ENCODE assay signal across 1 cellular context in the genomic region with DNA sequence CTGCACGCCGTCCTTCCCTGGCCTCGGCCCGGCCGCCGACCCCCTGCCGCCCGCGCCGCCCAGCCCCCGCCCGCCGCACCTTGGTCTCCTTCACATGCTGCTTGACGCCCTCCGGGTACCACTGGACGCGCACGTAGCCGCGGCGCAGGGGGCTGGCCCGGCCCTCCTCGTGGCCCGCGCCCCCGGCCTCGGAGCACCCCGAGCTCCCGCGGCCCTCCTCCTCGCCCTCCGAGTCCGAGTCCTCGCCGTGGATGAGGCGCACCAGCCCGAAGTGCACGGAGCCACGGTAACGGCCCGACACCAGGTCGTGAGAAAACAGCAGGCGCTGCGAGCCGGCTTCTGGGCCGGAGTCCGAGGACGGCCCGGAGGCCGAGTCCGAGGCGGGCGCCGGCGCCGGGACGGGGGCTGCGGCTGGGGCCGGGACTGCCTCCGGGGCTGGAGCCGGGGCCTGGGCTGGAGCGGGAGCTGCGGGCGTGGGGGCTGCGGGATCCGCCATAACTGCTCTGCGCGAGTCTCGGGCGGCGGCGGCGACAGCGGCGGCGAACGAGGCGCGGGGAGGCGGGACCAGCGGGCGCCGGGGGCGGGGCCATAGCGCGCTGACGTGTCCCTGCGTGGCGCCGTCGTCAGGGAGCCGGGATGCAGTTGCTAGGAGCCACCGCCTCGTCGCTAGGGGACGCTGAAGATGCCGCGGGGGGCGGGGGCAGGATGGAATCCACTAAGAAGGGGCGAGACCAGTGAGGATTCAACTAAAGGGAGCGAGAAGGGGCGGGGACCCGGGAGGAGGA.
A peak's percentile ranks its signal among the peaks of the same experiment; 100 is the strongest.
TF ChIP-seq lines count a peak whose summit lies in the region.

A gene (minus strand): TSS at position 507 of the 785 bp plus-strand sequence. CDS start 11 bp downstream, at position 496.

TF ChIP-seq in K562, 482 proteins besides CTCF, POLR2A, EP300 and RAD21 (continued from another document and continues in another):
- TF ChIP-seq TAF9B (IDR thresholded peaks at IDR 0.05; ENCODE audit: partially characterized antibody) (no peak), ELF4 (CRISPR knock-in tag; IDR thresholded peaks at IDR 0.05) (no peak), PRPF4 (IDR thresholded peaks at IDR 0.05; ENCODE audit: insufficient read depth, low read depth, low read length, poor library complexity, severe bottlenecking) (no peak), ZFP36 (IDR thresholded peaks at IDR 0.05; ENCODE audit: low read depth, low read length, partially characterized antibody) (no peak), CBFA2T2 (conservative IDR thresholded peaks at IDR 0.05) (no peak), ZKSCAN8 (CRISPR knock-in tag; IDR thresholded peaks at IDR 0.05) (no peak), ZKSCAN3 (CRISPR knock-in tag; IDR thresholded peaks at IDR 0.05) (no peak), ZNF253 (CRISPR knock-in tag; conservative IDR thresholded peaks at IDR 0.05) (no peak), RB1 (IDR thresholded peaks at IDR 0.05; ENCODE audit: low read depth) (peak; percentile 74), E2F3 (CRISPR knock-in tag; IDR thresholded peaks at IDR 0.05) (0 out of 2 replicates have a peak, but pooled peaks have one; percentile 22), NFYB (IDR thresholded peaks at IDR 0.05; ENCODE audit: extremely low read depth, insufficient read length) (no peak), PHB (CRISPR knock-in tag; IDR thresholded peaks at IDR 0.05) (no peak), ZNF586 (CRISPR knock-in tag; conservative IDR thresholded peaks at IDR 0.05) (no peak), ARID1B (IDR thresholded peaks at IDR 0.05) (no peak), SMARCA4 (IDR thresholded peaks at IDR 0.05) (no peak), ZNF174 (CRISPR knock-in tag; IDR thresholded peaks at IDR 0.05) (no peak), POLR2G (IDR thresholded peaks at IDR 0.05; ENCODE audit: low read depth, low read length) (peak; percentile 93), ZNF764 (CRISPR knock-in tag; IDR thresholded peaks at IDR 0.05; ENCODE audit: low read depth) (no peak), RFX7 (CRISPR knock-in tag; IDR thresholded peaks at IDR 0.05) (no peak), ZNF23 (CRISPR knock-in tag; IDR thresholded peaks at IDR 0.05) (no peak), ZNF165 (CRISPR knock-in tag; IDR thresholded peaks at IDR 0.05; ENCODE audit: borderline replicate concordance) (no peak), JUN (IDR thresholded peaks at IDR 0.05; ENCODE audit: borderline replicate concordance, low read depth, low read length) (peak; percentile 41; the same call in 1 of the 2 replicates), JUN (CRISPR knock-in tag; IDR thresholded peaks at IDR 0.05; ENCODE audit: borderline replicate concordance) (no peak), ZBTB17 (CRISPR knock-in tag; IDR thresholded peaks at IDR 0.05) (no peak), ESRRA (IDR thresholded peaks at IDR 0.05; ENCODE audit: borderline replicate concordance, low read depth) (peak; percentile 10; the same call in 1 of the 2 replicates), ZNF232 (CRISPR knock-in tag; IDR thresholded peaks at IDR 0.05) (no peak), TSC22D4 (tag; IDR thresholded peaks at IDR 0.05) (no peak), PHB2 (IDR thresholded peaks at IDR 0.05; ENCODE audit: low read depth) (no peak), SOX6 (IDR thresholded peaks at IDR 0.05) (no peak), ZZZ3 (IDR thresholded peaks at IDR 0.05) (no peak)
- TF ChIP-seq, protein P1, sequence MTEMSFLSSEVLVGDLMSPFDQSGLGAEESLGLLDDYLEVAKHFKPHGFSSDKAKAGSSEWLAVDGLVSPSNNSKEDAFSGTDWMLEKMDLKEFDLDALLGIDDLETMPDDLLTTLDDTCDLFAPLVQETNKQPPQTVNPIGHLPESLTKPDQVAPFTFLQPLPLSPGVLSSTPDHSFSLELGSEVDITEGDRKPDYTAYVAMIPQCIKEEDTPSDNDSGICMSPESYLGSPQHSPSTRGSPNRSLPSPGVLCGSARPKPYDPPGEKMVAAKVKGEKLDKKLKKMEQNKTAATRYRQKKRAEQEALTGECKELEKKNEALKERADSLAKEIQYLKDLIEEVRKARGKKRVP (CRISPR knock-in tag; IDR thresholded peaks at IDR 0.05), result no peak
- TF ChIP-seq, protein P2, sequence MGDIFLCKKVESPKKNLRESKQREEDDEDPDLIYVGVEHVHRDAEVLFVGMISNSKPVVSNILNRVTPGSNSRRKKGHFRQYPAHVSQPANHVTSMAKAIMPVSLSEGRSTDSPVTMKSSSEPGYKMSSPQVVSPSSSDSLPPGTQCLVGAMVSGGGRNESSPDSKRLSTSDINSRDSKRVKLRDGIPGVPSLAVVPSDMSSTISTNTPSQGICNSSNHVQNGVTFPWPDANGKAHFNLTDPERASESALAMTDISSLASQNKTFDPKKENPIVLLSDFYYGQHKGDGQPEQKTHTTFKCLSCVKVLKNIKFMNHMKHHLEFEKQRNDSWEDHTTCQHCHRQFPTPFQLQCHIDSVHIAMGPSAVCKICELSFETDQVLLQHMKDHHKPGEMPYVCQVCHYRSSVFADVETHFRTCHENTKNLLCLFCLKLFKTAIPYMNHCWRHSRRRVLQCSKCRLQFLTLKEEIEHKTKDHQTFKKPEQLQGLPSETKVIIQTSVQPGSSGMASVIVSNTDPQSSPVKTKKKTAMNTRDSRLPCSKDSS (IDR thresholded peaks at IDR 0.05; ENCODE audit: low read depth, partially characterized antibody), result no peak
- TF ChIP-seq, protein P3, sequence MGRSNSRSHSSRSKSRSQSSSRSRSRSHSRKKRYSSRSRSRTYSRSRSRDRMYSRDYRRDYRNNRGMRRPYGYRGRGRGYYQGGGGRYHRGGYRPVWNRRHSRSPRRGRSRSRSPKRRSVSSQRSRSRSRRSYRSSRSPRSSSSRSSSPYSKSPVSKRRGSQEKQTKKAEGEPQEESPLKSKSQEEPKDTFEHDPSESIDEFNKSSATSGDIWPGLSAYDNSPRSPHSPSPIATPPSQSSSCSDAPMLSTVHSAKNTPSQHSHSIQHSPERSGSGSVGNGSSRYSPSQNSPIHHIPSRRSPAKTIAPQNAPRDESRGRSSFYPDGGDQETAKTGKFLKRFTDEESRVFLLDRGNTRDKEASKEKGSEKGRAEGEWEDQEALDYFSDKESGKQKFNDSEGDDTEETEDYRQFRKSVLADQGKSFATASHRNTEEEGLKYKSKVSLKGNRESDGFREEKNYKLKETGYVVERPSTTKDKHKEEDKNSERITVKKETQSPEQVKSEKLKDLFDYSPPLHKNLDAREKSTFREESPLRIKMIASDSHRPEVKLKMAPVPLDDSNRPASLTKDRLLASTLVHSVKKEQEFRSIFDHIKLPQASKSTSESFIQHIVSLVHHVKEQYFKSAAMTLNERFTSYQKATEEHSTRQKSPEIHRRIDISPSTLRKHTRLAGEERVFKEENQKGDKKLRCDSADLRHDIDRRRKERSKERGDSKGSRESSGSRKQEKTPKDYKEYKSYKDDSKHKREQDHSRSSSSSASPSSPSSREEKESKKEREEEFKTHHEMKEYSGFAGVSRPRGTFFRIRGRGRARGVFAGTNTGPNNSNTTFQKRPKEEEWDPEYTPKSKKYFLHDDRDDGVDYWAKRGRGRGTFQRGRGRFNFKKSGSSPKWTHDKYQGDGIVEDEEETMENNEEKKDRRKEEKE (IDR thresholded peaks at IDR 0.05; ENCODE audit: borderline replicate concordance in 1 of 2, control insufficient read depth in 1 of 2, low read depth in 2 of 2, low read length in 1 of 2), result no peak
- TF ChIP-seq, protein P4, sequence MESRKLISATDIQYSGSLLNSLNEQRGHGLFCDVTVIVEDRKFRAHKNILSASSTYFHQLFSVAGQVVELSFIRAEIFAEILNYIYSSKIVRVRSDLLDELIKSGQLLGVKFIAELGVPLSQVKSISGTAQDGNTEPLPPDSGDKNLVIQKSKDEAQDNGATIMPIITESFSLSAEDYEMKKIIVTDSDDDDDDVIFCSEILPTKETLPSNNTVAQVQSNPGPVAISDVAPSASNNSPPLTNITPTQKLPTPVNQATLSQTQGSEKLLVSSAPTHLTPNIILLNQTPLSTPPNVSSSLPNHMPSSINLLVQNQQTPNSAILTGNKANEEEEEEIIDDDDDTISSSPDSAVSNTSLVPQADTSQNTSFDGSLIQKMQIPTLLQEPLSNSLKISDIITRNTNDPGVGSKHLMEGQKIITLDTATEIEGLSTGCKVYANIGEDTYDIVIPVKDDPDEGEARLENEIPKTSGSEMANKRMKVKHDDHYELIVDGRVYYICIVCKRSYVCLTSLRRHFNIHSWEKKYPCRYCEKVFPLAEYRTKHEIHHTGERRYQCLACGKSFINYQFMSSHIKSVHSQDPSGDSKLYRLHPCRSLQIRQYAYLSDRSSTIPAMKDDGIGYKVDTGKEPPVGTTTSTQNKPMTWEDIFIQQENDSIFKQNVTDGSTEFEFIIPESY (CRISPR knock-in tag; IDR thresholded peaks at IDR 0.05), result no peak
- TF ChIP-seq, protein P5, sequence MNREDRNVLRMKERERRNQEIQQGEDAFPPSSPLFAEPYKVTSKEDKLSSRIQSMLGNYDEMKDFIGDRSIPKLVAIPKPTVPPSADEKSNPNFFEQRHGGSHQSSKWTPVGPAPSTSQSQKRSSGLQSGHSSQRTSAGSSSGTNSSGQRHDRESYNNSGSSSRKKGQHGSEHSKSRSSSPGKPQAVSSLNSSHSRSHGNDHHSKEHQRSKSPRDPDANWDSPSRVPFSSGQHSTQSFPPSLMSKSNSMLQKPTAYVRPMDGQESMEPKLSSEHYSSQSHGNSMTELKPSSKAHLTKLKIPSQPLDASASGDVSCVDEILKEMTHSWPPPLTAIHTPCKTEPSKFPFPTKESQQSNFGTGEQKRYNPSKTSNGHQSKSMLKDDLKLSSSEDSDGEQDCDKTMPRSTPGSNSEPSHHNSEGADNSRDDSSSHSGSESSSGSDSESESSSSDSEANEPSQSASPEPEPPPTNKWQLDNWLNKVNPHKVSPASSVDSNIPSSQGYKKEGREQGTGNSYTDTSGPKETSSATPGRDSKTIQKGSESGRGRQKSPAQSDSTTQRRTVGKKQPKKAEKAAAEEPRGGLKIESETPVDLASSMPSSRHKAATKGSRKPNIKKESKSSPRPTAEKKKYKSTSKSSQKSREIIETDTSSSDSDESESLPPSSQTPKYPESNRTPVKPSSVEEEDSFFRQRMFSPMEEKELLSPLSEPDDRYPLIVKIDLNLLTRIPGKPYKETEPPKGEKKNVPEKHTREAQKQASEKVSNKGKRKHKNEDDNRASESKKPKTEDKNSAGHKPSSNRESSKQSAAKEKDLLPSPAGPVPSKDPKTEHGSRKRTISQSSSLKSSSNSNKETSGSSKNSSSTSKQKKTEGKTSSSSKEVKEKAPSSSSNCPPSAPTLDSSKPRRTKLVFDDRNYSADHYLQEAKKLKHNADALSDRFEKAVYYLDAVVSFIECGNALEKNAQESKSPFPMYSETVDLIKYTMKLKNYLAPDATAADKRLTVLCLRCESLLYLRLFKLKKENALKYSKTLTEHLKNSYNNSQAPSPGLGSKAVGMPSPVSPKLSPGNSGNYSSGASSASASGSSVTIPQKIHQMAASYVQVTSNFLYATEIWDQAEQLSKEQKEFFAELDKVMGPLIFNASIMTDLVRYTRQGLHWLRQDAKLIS (CRISPR knock-in tag; IDR thresholded peaks at IDR 0.05), result no peak
- TF ChIP-seq, protein P6, sequence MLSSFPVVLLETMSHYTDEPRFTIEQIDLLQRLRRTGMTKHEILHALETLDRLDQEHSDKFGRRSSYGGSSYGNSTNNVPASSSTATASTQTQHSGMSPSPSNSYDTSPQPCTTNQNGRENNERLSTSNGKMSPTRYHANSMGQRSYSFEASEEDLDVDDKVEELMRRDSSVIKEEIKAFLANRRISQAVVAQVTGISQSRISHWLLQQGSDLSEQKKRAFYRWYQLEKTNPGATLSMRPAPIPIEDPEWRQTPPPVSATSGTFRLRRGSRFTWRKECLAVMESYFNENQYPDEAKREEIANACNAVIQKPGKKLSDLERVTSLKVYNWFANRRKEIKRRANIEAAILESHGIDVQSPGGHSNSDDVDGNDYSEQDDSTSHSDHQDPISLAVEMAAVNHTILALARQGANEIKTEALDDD (IDR thresholded peaks at IDR 0.05), result no peak
- TF ChIP-seq, protein P7, sequence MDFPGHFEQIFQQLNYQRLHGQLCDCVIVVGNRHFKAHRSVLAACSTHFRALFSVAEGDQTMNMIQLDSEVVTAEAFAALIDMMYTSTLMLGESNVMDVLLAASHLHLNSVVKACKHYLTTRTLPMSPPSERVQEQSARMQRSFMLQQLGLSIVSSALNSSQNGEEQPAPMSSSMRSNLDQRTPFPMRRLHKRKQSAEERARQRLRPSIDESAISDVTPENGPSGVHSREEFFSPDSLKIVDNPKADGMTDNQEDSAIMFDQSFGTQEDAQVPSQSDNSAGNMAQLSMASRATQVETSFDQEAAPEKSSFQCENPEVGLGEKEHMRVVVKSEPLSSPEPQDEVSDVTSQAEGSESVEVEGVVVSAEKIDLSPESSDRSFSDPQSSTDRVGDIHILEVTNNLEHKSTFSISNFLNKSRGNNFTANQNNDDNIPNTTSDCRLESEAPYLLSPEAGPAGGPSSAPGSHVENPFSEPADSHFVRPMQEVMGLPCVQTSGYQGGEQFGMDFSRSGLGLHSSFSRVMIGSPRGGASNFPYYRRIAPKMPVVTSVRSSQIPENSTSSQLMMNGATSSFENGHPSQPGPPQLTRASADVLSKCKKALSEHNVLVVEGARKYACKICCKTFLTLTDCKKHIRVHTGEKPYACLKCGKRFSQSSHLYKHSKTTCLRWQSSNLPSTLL (IDR thresholded peaks at IDR 0.05), result no peak
- TF ChIP-seq, protein P8, sequence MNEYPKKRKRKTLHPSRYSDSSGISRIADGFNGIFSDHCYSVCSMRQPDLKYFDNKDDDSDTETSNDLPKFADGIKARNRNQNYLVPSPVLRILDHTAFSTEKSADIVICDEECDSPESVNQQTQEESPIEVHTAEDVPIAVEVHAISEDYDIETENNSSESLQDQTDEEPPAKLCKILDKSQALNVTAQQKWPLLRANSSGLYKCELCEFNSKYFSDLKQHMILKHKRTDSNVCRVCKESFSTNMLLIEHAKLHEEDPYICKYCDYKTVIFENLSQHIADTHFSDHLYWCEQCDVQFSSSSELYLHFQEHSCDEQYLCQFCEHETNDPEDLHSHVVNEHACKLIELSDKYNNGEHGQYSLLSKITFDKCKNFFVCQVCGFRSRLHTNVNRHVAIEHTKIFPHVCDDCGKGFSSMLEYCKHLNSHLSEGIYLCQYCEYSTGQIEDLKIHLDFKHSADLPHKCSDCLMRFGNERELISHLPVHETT (CRISPR knock-in tag; conservative IDR thresholded peaks at IDR 0.05 in 1 of 2, IDR thresholded peaks at IDR 0.05 in 1 of 2), result no peak
- TF ChIP-seq, protein P9, sequence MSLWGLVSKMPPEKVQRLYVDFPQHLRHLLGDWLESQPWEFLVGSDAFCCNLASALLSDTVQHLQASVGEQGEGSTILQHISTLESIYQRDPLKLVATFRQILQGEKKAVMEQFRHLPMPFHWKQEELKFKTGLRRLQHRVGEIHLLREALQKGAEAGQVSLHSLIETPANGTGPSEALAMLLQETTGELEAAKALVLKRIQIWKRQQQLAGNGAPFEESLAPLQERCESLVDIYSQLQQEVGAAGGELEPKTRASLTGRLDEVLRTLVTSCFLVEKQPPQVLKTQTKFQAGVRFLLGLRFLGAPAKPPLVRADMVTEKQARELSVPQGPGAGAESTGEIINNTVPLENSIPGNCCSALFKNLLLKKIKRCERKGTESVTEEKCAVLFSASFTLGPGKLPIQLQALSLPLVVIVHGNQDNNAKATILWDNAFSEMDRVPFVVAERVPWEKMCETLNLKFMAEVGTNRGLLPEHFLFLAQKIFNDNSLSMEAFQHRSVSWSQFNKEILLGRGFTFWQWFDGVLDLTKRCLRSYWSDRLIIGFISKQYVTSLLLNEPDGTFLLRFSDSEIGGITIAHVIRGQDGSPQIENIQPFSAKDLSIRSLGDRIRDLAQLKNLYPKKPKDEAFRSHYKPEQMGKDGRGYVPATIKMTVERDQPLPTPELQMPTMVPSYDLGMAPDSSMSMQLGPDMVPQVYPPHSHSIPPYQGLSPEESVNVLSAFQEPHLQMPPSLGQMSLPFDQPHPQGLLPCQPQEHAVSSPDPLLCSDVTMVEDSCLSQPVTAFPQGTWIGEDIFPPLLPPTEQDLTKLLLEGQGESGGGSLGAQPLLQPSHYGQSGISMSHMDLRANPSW (CRISPR knock-in tag; IDR thresholded peaks at IDR 0.05), result no peak
